8 cellular contexts compared by ENCODE assay signal in the genomic region with DNA sequence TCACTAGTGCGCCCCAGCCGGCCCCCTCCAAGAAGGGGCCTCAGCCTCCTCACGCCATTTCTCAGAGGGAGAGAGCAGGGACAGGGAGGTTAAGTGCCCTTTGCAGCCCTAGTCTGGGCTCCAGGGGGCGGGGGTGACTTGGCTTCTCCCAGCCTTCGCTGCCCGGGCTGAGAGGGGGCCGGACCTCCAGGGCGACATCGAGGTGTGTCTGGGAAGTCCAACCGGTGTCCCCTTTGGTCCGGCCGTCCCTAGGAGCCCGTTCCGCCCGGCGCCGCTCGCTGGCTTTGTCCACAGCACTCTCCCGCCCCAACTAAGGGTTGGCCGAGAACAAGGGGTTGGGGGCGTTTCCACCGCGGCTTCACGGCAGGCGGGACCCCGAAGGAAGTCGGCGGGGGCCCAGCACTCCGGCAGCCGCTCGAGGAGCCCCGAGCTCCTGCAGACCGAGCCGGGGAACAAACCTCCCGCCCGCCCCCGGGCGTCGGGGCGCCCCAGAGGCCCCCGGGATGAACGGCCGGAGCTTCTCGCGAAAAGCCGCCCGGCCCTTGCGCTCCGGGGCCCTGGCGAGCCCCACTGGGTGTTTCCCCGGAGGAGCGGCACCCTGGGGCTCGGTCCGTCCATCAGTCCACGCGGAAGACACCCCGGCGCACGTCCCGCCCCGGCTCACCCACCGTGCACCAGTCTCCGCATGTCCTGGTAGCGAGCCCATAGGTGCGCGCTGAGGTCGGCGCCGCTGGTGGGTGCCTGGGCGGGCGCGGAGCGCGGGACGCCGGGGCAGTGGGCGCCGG. TPM values are rescaled to one million over a fixed set of nuclear protein-coding genes. Genes with fewer than 3 reads are reported as not detected.
DNase-seq lines count a peak whose midpoint lies in the region; ATAC-seq and TF ChIP-seq lines count a peak whose summit lies in the region.

No MANE protein-coding gene starts in this region.

- H3K36me3 ChIP-seq in ectodermal cell (ENCODE audit: control insufficient read depth, insufficient read depth, low read length) = peaks cover 12% of the 10 kb centered on the region
- peaks cover 8% of the 10 kb centered on the region for H3K36me3 ChIP-seq in mesendoderm (ENCODE audit: control insufficient read depth, insufficient read depth, low read length)
- peaks cover 0 to 7% of the 10 kb centered on the region in 2 donors for H3K36me3 ChIP-seq in thyroid gland

- peak overlapping the region; percentile 12 for H2AK5ac ChIP-seq in mesendoderm (ENCODE audit: low read length)

- H3K56ac ChIP-seq in mesendoderm (ENCODE audit: low read length) = peak overlapping the region; percentile 95

- peak overlapping the region; percentile 96 for H3K9ac ChIP-seq in mesendoderm (ENCODE audit: low read length)

- ATAC-seq in SK-N-SH treated with all-trans-retinoic acid at 6 μM for 48 hours = 0 out of 3 replicates have a peak, but pooled peaks have one; percentile 0

- TF ChIP-seq POLR2A in thyroid gland (IDR thresholded peaks at IDR 0.05) = no peak

- peaks cover 37% of the 10 kb centered on the region for H3K79me1 ChIP-seq in mesendoderm (ENCODE audit: low read length)

- H4K5ac ChIP-seq in mesendoderm (ENCODE audit: low read length) = no peak overlapping the region

- no peak overlapping the region for H2BK120ac ChIP-seq in mesendoderm (ENCODE audit: low read depth, low read length)

- WGBS in ectodermal cell, 2 experiments = 1% methylated on average over 78 of the region's 78 CpGs
- no CpG with 5 or more reads among the region's 78 CpGs for WGBS in mesendoderm (ENCODE audit: extremely low coverage, insufficient coverage, low lambda C conversion rate)
- WGBS in thyroid gland, 2 donors = 0 to 9% methylated on average over 11 to 19 of the region's 78 CpGs

- H3K4me3 ChIP-seq in ectodermal cell (ENCODE audit: insufficient read depth, low read depth, low read length) = peak overlapping the region; percentile 72
- peak overlapping the region; percentile 84 for H3K4me3 ChIP-seq in mesendoderm (ENCODE audit: low read length)
- H3K4me3 ChIP-seq in thyroid gland (replicated peaks in 1 of 3) = peak overlapping the region in 2 of 3 donors; percentile 58 to 70

- H3K4me1 ChIP-seq in ectodermal cell (ENCODE audit: control insufficient read depth, insufficient read depth, low read length) (peaks cover 30% of the 10 kb centered on the region), mesendoderm (ENCODE audit: control insufficient read depth, low read depth, low read length) (peaks cover 13% of the 10 kb centered on the region), thyroid gland (peaks cover 25 to 55% of the 10 kb centered on the region in 2 donors)

- H4K8ac ChIP-seq in mesendoderm (ENCODE audit: low read depth, low read length) = no peak overlapping the region

- no peak for TF ChIP-seq CTCF in thyroid gland (IDR thresholded peaks at IDR 0.05)

- DNase-seq in 8988T (peak; percentile 92), GM19238 (ENCODE audit: insufficient read length, low spot score) (peak; percentile 56), mesendoderm (peak; percentile 60), thyroid gland (peak; percentile 51 to 58), NCI-H187 treated with DMSO at 0.1 percent for 48 hours (lab: John Stamatoyannopoulos, UW) (no peak), kidney glomerular epithelial cell (lab: John Stamatoyannopoulos, UW) (no peak)

- peaks cover 44% of the 10 kb centered on the region for H3K79me2 ChIP-seq in mesendoderm (ENCODE audit: control insufficient read depth, insufficient read depth, low read length)

- H3K27me3 ChIP-seq in ectodermal cell (ENCODE audit: control insufficient read depth, insufficient read depth, low read length, poor library complexity, severe bottlenecking) (no peaks in the 10 kb centered on the region), mesendoderm (ENCODE audit: insufficient read depth, low read length, poor library complexity) (no peaks in the 10 kb centered on the region), thyroid gland (no peaks in the 10 kb centered on the region)

- peak overlapping the region; percentile 80 for H3K18ac ChIP-seq in mesendoderm (ENCODE audit: low read length)

- H2BK15ac ChIP-seq in mesendoderm (replicated peaks; ENCODE audit: low read depth) = no peak overlapping the region

- no peak overlapping the region for H2BK5ac ChIP-seq in mesendoderm (ENCODE audit: low read length)

- peak overlapping the region; percentile 96 for H3K23ac ChIP-seq in mesendoderm (ENCODE audit: low read length)

- H3K9me3 ChIP-seq in ectodermal cell (ENCODE audit: control insufficient read depth, low read length) (no peaks in the 10 kb centered on the region), thyroid gland (no peaks in the 10 kb centered on the region)

- H3K4me2 ChIP-seq in mesendoderm (ENCODE audit: low read length) = peak overlapping the region; percentile 88

- intact Hi-C loops in thyroid gland (cut with DNase I) = loop anchor here (5.0 kb wide), 1 partner anchor 76 kb away; the partner anchor contains the start of gene NISCH

- H3K4ac ChIP-seq in mesendoderm (ENCODE audit: low read depth, low read length) = peak overlapping the region; percentile 96

- H3K27ac ChIP-seq in ectodermal cell (ENCODE audit: insufficient read depth, low read depth, low read length, poor library complexity, severe bottlenecking) (no peak overlapping the region), mesendoderm (ENCODE audit: low read depth, low read length) (no peak overlapping the region), thyroid gland (peak overlapping the region; percentile 14 to 62 (median 35))

TF ChIP-seq in SK-N-SH treated with all-trans-retinoic acid at 6 μM for 48 hours, 23 proteins besides CTCF, POLR2A, EP300 and RAD21:
- TF ChIP-seq ESRRG (CRISPR knock-in tag; IDR thresholded peaks at IDR 0.05) = no peak
- no peak for TF ChIP-seq CREB5 (CRISPR knock-in tag; IDR thresholded peaks at IDR 0.05; ENCODE audit: low read depth)
- TF ChIP-seq SNAI2 (CRISPR knock-in tag; IDR thresholded peaks at IDR 0.05) = no peak
- TF ChIP-seq TCF4 (CRISPR knock-in tag; IDR thresholded peaks at IDR 0.05; ENCODE audit: borderline replicate concordance) = no peak
- TF ChIP-seq BACH2 (CRISPR knock-in tag; IDR thresholded peaks at IDR 0.05; ENCODE audit: borderline replicate concordance) = no peak
- no peak for TF ChIP-seq RARB (CRISPR knock-in tag; IDR thresholded peaks at IDR 0.05)

RNA-seq across cellular contexts. Expression of gene NT5DC2, which starts 0.6 kb away (rescaled TPM):
- 412 TPM for polyA plus RNA-seq in ectodermal cell (2013, experiment 1 of 4)
- 418 TPM for polyA plus RNA-seq in ectodermal cell (2013, experiment 2 of 4)
- 326 TPM for polyA plus RNA-seq in ectodermal cell (2013, experiment 3 of 4)
- 332 TPM for polyA plus RNA-seq in ectodermal cell (2013, experiment 4 of 4)
- polyA plus RNA-seq in mesendoderm (2013, experiment 1 of 2) = 171 TPM
- 169 TPM for polyA plus RNA-seq in mesendoderm (2013, experiment 2 of 2)
- total RNA-seq in thyroid gland = 10 to 100 TPM; 40.5 to 55.1 (median 45.0) TPM

RNA-seq across cellular contexts. Expression of gene UQCC5, which starts 3.4 kb away (rescaled TPM):
- polyA plus RNA-seq in ectodermal cell (2013, experiment 1 of 4) = 38.8 TPM
- 30.7 TPM for polyA plus RNA-seq in ectodermal cell (2013, experiment 2 of 4)
- polyA plus RNA-seq in ectodermal cell (2013, experiment 3 of 4) = 27.2 TPM
- 36.9 TPM for polyA plus RNA-seq in ectodermal cell (2013, experiment 4 of 4)
- 72.7 TPM for polyA plus RNA-seq in mesendoderm (2013, experiment 1 of 2)
- polyA plus RNA-seq in mesendoderm (2013, experiment 2 of 2) = 77.0 TPM
- total RNA-seq in thyroid gland = 10 to 100 TPM in 2 of 4 donors, 1 to 10 TPM in 2; 4.8 to 34.3 (median 9.4) TPM

RNA-seq across cellular contexts. Expression of gene STAB1, which starts 37.9 kb away (rescaled TPM):
- not detected for polyA plus RNA-seq in ectodermal cell (2013, experiment 1 of 4)
- 0.12 TPM for polyA plus RNA-seq in ectodermal cell (2013, experiment 2 of 4)
- polyA plus RNA-seq in ectodermal cell (2013, experiment 3 of 4) = 0.27 TPM
- polyA plus RNA-seq in ectodermal cell (2013, experiment 4 of 4) = 0.28 TPM
- polyA plus RNA-seq in mesendoderm (2013, experiment 1 of 2) = 0.21 TPM
- polyA plus RNA-seq in mesendoderm (2013, experiment 2 of 2) = 0.32 TPM
- 100 to 1,000 TPM in 1 of 4 donors, 10 to 100 TPM in 3; 31.8 to 100 (median 67.4) TPM for total RNA-seq in thyroid gland

Comparison
In these comparisons a context has a peak if more than half of its experiments do, and no peak if none do; other contexts are left out.
1. DNase-seq: peak in 8988T (single experiment), GM19238 (single experiment), mesendoderm (single experiment) and thyroid gland (2 of 2); none in NCI-H187 treated with DMSO at 0.1 percent for 48 hours (single experiment) and kidney glomerular epithelial cell (single experiment).
2. H3K27ac ChIP-seq: peak in thyroid gland (3 of 3); none in ectodermal cell (single experiment) and mesendoderm (single experiment).
3. Peak in every context shown above with its lines, with median percentiles within 50 percentile points of each other: H3K4me3 ChIP-seq.